ENCODE assay signal across 11 cellular contexts in the genomic region with DNA sequence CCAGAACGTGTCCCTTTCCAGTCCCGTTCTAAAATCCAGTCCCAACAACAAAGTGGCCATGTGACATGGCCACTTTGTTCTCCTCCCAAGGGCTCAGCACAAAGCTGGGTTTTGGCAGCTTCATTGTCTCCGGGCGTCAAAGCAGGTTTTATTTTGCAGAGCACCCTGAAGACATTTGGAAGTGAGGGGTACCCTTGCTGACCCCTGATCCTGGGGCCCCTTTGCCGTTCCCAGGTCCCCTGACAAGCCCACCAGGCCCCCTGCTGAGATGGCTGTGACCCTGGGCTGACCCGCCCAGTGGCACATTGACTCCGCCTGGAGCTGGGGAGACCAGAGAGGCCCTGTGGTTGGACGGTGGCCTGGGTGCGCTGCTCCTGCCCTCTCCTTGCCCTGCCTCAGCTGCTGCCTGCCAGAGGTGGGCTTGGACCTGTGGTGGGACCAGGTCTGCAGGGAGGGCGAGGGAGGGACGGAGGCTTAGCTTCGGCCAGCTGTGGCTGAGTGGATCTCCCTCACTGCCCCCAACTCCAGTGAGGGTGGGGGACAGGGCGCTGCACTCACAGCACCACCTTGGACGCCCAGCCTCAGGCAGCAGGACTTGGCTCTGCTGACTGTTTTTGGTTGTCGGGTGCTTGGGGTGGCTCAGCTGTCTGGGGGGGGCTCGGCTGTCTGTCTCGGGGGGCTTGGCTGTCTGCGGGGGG. TPM values are rescaled to one million over a fixed set of nuclear protein-coding genes. Genes with fewer than 3 reads are reported as not detected.
A peak's percentile ranks its signal among the peaks of the same experiment; 100 is the strongest.
DNase-seq lines count a peak whose midpoint lies in the region; ATAC-seq and TF ChIP-seq lines count a peak whose summit lies in the region.
"Had no signal": no experiment of that assay in that cellular context is flagged by ENCODE, and none has a peak within 500 bp of the region (broad histone marks: within the 10 kb centered on the region; RNA-seq: fewer than 3 reads in every experiment).

No MANE protein-coding gene starts in this region.

- H3K4me3 ChIP-seq in HUES6 (ENCODE audit: low read depth, low read length): no peak overlapping the region
- no peak overlapping the region for H3K4me3 ChIP-seq in stomach
- H3K4me3 ChIP-seq in prostate gland: no peak overlapping the region
- H3K4me3 ChIP-seq in GM23248: no peak overlapping the region

- 53 to 68% (median 60%) methylated on average over 12 to 18 of the region's 18 CpGs for WGBS in stomach, 5 donors
- WGBS in prostate gland: 70% methylated on average over 18 of the region's 18 CpGs
- WGBS in GM23248 (ENCODE audit: low coverage in 1 of 2, low lambda C conversion rate in 2 of 2, missing lambda C conversion rate in 2 of 2), 2 experiments: 67 to 71% methylated on average over 14 to 18 of the region's 18 CpGs

- ATAC-seq in HG02938 (IDR thresholded peaks at IDR 0.05; ENCODE audit: unreplicated experiment): no peak

- no peaks in the 10 kb centered on the region for H3K9me2 ChIP-seq in GM23248 (ENCODE audit: insufficient read depth)
- H3K9me2 ChIP-seq: SK-N-SH had no signal

- peaks cover 78% of the 10 kb centered on the region for H3K79me2 ChIP-seq in GM23248 (ENCODE audit: insufficient read depth)

- no peak for TF ChIP-seq POLR2A in stomach (IDR thresholded peaks at IDR 0.05)
- no peak for TF ChIP-seq POLR2A in prostate gland (IDR thresholded peaks at IDR 0.05)

- intact Hi-C loops in stomach (cut with DNase I; ENCODE audit: low total_unique reads) (no loop called here), prostate gland (cut with DNase I) (no loop called here)

- no peaks in the 10 kb centered on the region; the same call in 1 of the 2 replicates for H3K27me3 ChIP-seq in HUES6 (ENCODE audit: control insufficient read depth, insufficient read depth, low read length)
- H3K27me3 ChIP-seq in stomach: no peaks in the 10 kb centered on the region
- no peaks in the 10 kb centered on the region for H3K27me3 ChIP-seq in prostate gland (replicated peaks; ENCODE audit: insufficient read depth)
- H3K27me3 ChIP-seq in GM23248 (replicated peaks; ENCODE audit: insufficient read depth): no peaks in the 10 kb centered on the region

- TF ChIP-seq EP300 in stomach (IDR thresholded peaks at IDR 0.05): no peak

- H3K9me3 ChIP-seq in HUES6 (ENCODE audit: control insufficient read depth, insufficient read depth, low read depth, low read length) (no peaks in the 10 kb centered on the region), stomach (no peaks in the 10 kb centered on the region), prostate gland (no peaks in the 10 kb centered on the region), GM23248 (ENCODE audit: low read depth) (no peaks in the 10 kb centered on the region)
- H3K9me3 ChIP-seq: SK-N-SH had no signal

- no peak overlapping the region for H2AFZ ChIP-seq in GM23248

- TF ChIP-seq CTCF in stomach (IDR thresholded peaks at IDR 0.05) (no peak), prostate gland (IDR thresholded peaks at IDR 0.05) (no peak)

- H3K27ac ChIP-seq in HUES6 (ENCODE audit: low read depth, low read length): 0 out of 2 replicates have a peak overlapping the region, but pooled peaks have one; percentile 46
- H3K27ac ChIP-seq in angular gyrus (ENCODE audit: low read depth, low read length): peak overlapping the region; percentile 88
- H3K27ac ChIP-seq in stomach: peak overlapping the region; percentile 27 to 98 (median 95)
- peak overlapping the region in 1 of 2 donors; percentile 18 for H3K27ac ChIP-seq in prostate gland
- H3K27ac ChIP-seq in GM23248: no peak overlapping the region

- H3K4me1 ChIP-seq in HUES6 (ENCODE audit: control insufficient read depth, insufficient read depth, low read length): peaks cover 27% of the 10 kb centered on the region
- peaks cover 50 to 76% (median 69%) of the 10 kb centered on the region in 4 donors for H3K4me1 ChIP-seq in stomach
- peaks cover 12% of the 10 kb centered on the region for H3K4me1 ChIP-seq in prostate gland (replicated peaks)
- peaks cover 11% of the 10 kb centered on the region for H3K4me1 ChIP-seq in GM23248 (ENCODE audit: insufficient read depth)

- H4K20me1 ChIP-seq in GM23248 (ENCODE audit: insufficient read depth): no peaks in the 10 kb centered on the region

- DNase-seq in medulla oblongata (ENCODE audit: extremely low spot score) (peak; percentile 81), stomach (no peak), prostate gland (ENCODE audit: low spot score) (no peak), GM23248 (no peak)
- DNase-seq in stimulated activated naive CD4-positive, alpha-beta T cell (lab: John Stamatoyannopoulos, UW): no peak

- no peak overlapping the region for H3K4me2 ChIP-seq in GM23248 (ENCODE audit: unreplicated experiment)
- H3K4me2 ChIP-seq: SK-N-SH had no signal

- H3K36me3 ChIP-seq in HUES6 (ENCODE audit: control insufficient read depth, insufficient read depth, low read length) (peaks cover 18% of the 10 kb centered on the region), stomach (peaks cover 0 to 38% (median 27%) of the 10 kb centered on the region in 4 donors), prostate gland (no peaks in the 10 kb centered on the region), GM23248 (ENCODE audit: low read depth) (no peaks in the 10 kb centered on the region)

- in situ Hi-C loops in GM23248 (cut with MboI): no loop called here

- H3K9ac ChIP-seq in HUES6 (ENCODE audit: low read length) (no peak overlapping the region), GM23248 (no peak overlapping the region)
- H3K9ac ChIP-seq: SK-N-SH had no signal

- no peaks in the 10 kb centered on the region for H3F3A ChIP-seq in GM23248 (ENCODE audit: insufficient read depth)

RNA-seq across cellular contexts. Expression of a gene that starts 4.3 kb away (rescaled TPM):
- total RNA-seq in stomach (100 to 1,000 TPM; 123 to 283 (median 139) TPM), prostate gland (100 to 1,000 TPM in 1 of 2 donors, 10 to 100 TPM in 1; 99.4 to 235 TPM)
- polyA plus RNA-seq in stomach (100 to 1,000 TPM in 1 of 3 donors, 10 to 100 TPM in 2; 83.0 to 120 (median 99.9) TPM), GM23248 (2016; fragmentation: Nextera tagmentation; extraction: Ambion mirVana) (199 and 213 TPM in 2 replicates)
- total RNA-seq in GM23248 (2014; rRNA removed; shearing (Covaris generic)): 239 and 270 TPM in 2 replicates

RNA-seq across cellular contexts. Expression of a gene that starts 18.5 kb away (rescaled TPM):
- under 1 TPM in 2 of 5 donors, not detected in 3; 0.18 to 0.87 TPM for total RNA-seq in stomach
- polyA plus RNA-seq in stomach: not detected
- total RNA-seq in prostate gland: not detected
- not detected in 2 replicates for total RNA-seq in GM23248 (2014; rRNA removed; shearing (Covaris generic))
- not detected in 2 replicates for polyA plus RNA-seq in GM23248 (2016; fragmentation: Nextera tagmentation; extraction: Ambion mirVana)
- total RNA-seq: M059J had no signal
- polyA plus RNA-seq: SK-N-SH had no signal

RNA-seq across cellular contexts. Expression of a gene that starts 35.0 kb away (rescaled TPM):
- total RNA-seq in stomach: 100 to 1,000 TPM in 1 of 5 donors, 10 to 100 TPM in 4; 21.1 to 118 (median 32.2) TPM
- 10 to 100 TPM; 30.2 to 43.1 (median 39.0) TPM for polyA plus RNA-seq in stomach
- 10 to 100 TPM; 62.5 to 71.3 TPM for total RNA-seq in prostate gland
- total RNA-seq in GM23248 (2014; rRNA removed; shearing (Covaris generic)): 17.0 and 20.5 TPM in 2 replicates
- polyA plus RNA-seq in GM23248 (2016; fragmentation: Nextera tagmentation; extraction: Ambion mirVana): 19.8 and 20.8 TPM in 2 replicates

RNA-seq across cellular contexts. Expression of a gene that starts 42.5 kb away (rescaled TPM):
- total RNA-seq in stomach (not detected), prostate gland (not detected)
- polyA plus RNA-seq in stomach (not detected), GM23248 (2016; fragmentation: Nextera tagmentation; extraction: Ambion mirVana) (not detected in 2 replicates)
- total RNA-seq in GM23248 (2014; rRNA removed; shearing (Covaris generic)): not detected in 2 replicates
- total RNA-seq: M059J, sciatic nerve had no signal
- polyA plus RNA-seq: SK-N-SH had no signal

RNA-seq across cellular contexts. Expression of a gene that starts 49.2 kb away (rescaled TPM):
- total RNA-seq in stomach: 10 to 100 TPM in 1 of 5 donors, 1 to 10 TPM in 4; 1.3 to 10.3 (median 3.5) TPM
- polyA plus RNA-seq in stomach: 1 to 10 TPM; 1.9 to 2.7 (median 1.9) TPM
- total RNA-seq in prostate gland: 1 to 10 TPM; 1.6 to 2.7 TPM
- 0.13 and 0.22 TPM in 2 replicates for total RNA-seq in GM23248 (2014; rRNA removed; shearing (Covaris generic))
- not detected in 2 replicates for polyA plus RNA-seq in GM23248 (2016; fragmentation: Nextera tagmentation; extraction: Ambion mirVana)
- polyA plus RNA-seq: SK-N-SH had no signal
